Comparison of ENCODE assay signal across 29 cellular contexts in genomic region chr4:139715721-139716391, GRCh38. TPM values are rescaled to one million over a fixed set of nuclear protein-coding genes. Genes with fewer than 3 reads are reported as not detected.
DNase-seq lines count a peak whose midpoint lies in the region; ATAC-seq, FAIRE-seq and TF ChIP-seq lines count a peak whose summit lies in the region.
"Had no signal": no experiment of that assay in that cellular context is flagged by ENCODE, and none has a peak within 500 bp of the region (broad histone marks: within the 10 kb centered on the region; RNA-seq: fewer than 3 reads in every experiment).

No MANE protein-coding gene starts in this region.

- H3K27ac ChIP-seq in RWPE1 = peak overlapping the region; percentile 48; the same call in 1 of the 2 replicates
- peak overlapping the region; percentile 36 for H3K27ac ChIP-seq in right cardiac atrium (ENCODE audit: low read length)
- H3K27ac ChIP-seq in psoas muscle = peak overlapping the region; percentile 64
- H3K27ac ChIP-seq: neural progenitor cell, sigmoid colon, VCaP had no signal

- H3K36me3 Mint-ChIP-seq in stimulated activated naive B cell treated with anti-CD40 and anti-IgM and Interleukin-4, amounts not matched to agents 10 μg/mL and 1 μg/mL and 100 μg/mL, for 72 hours = no peaks in the 10 kb centered on the region
- H3K36me3 Mint-ChIP-seq: IgD-negative memory B cell had no signal

- H3K27ac Mint-ChIP-seq in stimulated activated naive B cell treated with anti-CD40 and anti-IgM and Interleukin-4, amounts not matched to agents 10 μg/mL and 1 μg/mL and 100 μg/mL, for 72 hours = no peak overlapping the region
- H3K27ac Mint-ChIP-seq: CD4-positive, alpha-beta memory T cell; dendritic cell treated with granulocyte-macrophage colony-stimulating factor and Interleukin-4, amounts not matched to agents 40 ng/mL and 50 ng/mL, for 4 days; GM23338; IgD-negative memory B cell; neural progenitor cell had no signal

- no peak overlapping the region for H3K4me3 Mint-ChIP-seq in stimulated activated naive B cell treated with anti-CD40 and anti-IgM and Interleukin-4, amounts not matched to agents 10 μg/mL and 1 μg/mL and 100 μg/mL, for 72 hours
- H3K4me3 Mint-ChIP-seq: activated T-cell treated with anti-CD3 and anti-CD28 coated beads, Interleukin-2, amount 50 U/mL, for 4 hours; CD4-positive, alpha-beta memory T cell; dendritic cell treated with granulocyte-macrophage colony-stimulating factor and Interleukin-4, amounts not matched to agents 40 ng/mL and 50 ng/mL, for 4 days; GM23338; IgD-negative memory B cell; neural progenitor cell had no signal

- intact Hi-C loops in right cardiac atrium (cut with DNase I) = no loop called here
- intact Hi-C loops in psoas muscle (cut with DNase I) = no loop called here

- H3K9me3 ChIP-seq in right cardiac atrium (ENCODE audit: control insufficient read depth, low read length) (no peaks in the 10 kb centered on the region), psoas muscle (no peaks in the 10 kb centered on the region)
- H3K9me3 ChIP-seq: sigmoid colon, testis had no signal

- 57% methylated on average over 9 of the region's 9 CpGs for WGBS in right cardiac atrium
- WGBS in psoas muscle, 3 donors = 44 to 71% (median 44%) methylated on average over 9 of the region's 9 CpGs

- peaks cover 2% of the 10 kb centered on the region for H3K4me1 ChIP-seq in right cardiac atrium (ENCODE audit: control insufficient read depth, insufficient read depth, low read length)
- peaks cover 25% of the 10 kb centered on the region for H3K4me1 ChIP-seq in psoas muscle

- ATAC-seq in right cardiac atrium = peak in 1 of 2 donors; percentile 34
- ATAC-seq in psoas muscle = peak; percentile 44 to 80 (median 64)
- no peak for ATAC-seq in HG03280 (IDR thresholded peaks at IDR 0.05; ENCODE audit: unreplicated experiment)
- no peak for ATAC-seq in stimulated activated naive B cell treated with anti-CD40 and anti-IgM and Interleukin-4, amounts not matched to agents 10 μg/mL and 1 μg/mL and 100 μg/mL, for 72 hours (replicated peaks)
- ATAC-seq: activated T-cell treated with anti-CD3 and anti-CD28 coated beads, Interleukin-2, amount 50 U/mL, for 4 hours; GM23338; PC-3; stimulated activated naive CD8-positive, alpha-beta T cell treated with anti-CD3 and anti-CD28 coated beads, Interleukin-15, Interleukin-2, amounts not matched to agents 100 U/mL and 50 U/mL, for 24 hours had no signal

- peaks cover 0 to 2% of the 10 kb centered on the region in 2 donors for H3K4me1 Mint-ChIP-seq in stimulated activated naive B cell treated with anti-CD40 and anti-IgM and Interleukin-4, amounts not matched to agents 10 μg/mL and 1 μg/mL and 100 μg/mL, for 72 hours
- H3K4me1 Mint-ChIP-seq: CD4-positive, alpha-beta memory T cell; neural progenitor cell had no signal

- H3K4me3 ChIP-seq in bronchial epithelial cell (ENCODE audit: low read depth, low read length) = no peak overlapping the region
- no peak overlapping the region for H3K4me3 ChIP-seq in right cardiac atrium (ENCODE audit: low read length)
- no peak overlapping the region for H3K4me3 ChIP-seq in psoas muscle
- H3K4me3 ChIP-seq: GM23338, lung, neural progenitor cell, sigmoid colon, testis had no signal

- CTCF ChIA-PET in RWPE1 (lab: Yijun Ruan, JAX) = no interaction called here

- no peaks in the 10 kb centered on the region for H3K9me3 Mint-ChIP-seq in stimulated activated naive B cell treated with anti-CD40 and anti-IgM and Interleukin-4, amounts not matched to agents 10 μg/mL and 1 μg/mL and 100 μg/mL, for 72 hours
- H3K9me3 Mint-ChIP-seq: activated T-cell treated with anti-CD3 and anti-CD28 coated beads, Interleukin-2, amount 50 U/mL, for 4 hours; CD4-positive, alpha-beta memory T cell; dendritic cell treated with granulocyte-macrophage colony-stimulating factor and Interleukin-4, amounts not matched to agents 40 ng/mL and 50 ng/mL, for 4 days; GM23338; IgD-negative memory B cell; neural progenitor cell had no signal

- DNase-seq in RWPE1 (ENCODE audit: low spot score) = no peak
- DNase-seq in bronchial epithelial cell (ENCODE audit: low read depth) = peak; percentile 41
- DNase-seq in right cardiac atrium = no peak
- no peak for DNase-seq in psoas muscle
- no peak for DNase-seq in activated CD8-positive, alpha-beta memory T cell treated with anti-CD3 and anti-CD28 coated beads for 24 hours
- no peak for DNase-seq in stimulated activated naive B cell treated with anti-CD40 and anti-IgM and Interleukin-4, amounts not matched to agents 10 μg/mL and 1 μg/mL and 100 μg/mL, for 72 hours
- no peak for DNase-seq in cerebellar cortex (ENCODE audit: low spot score)
- DNase-seq: activated CD4-positive, alpha-beta T cell treated with anti-CD3 and anti-CD28 coated beads for 48 hours; activated naive CD4-positive, alpha-beta T cell treated with Interleukin-2 at 50 U/mL for 16 hours; activated T-cell treated with anti-CD3 and anti-CD28 coated beads, Interleukin-2, amount 50 U/mL, for 4 hours; CD4-positive, alpha-beta memory T cell; NCI-H1092; NCI-H187 treated with DMSO at 0.1 percent for 48 hours; NCI-H2171 treated with DMSO at 0.1 percent for 48 hours; NCI-H524 treated with DMSO at 0.1 percent for 48 hours; NK-92 treated with Interleukin-12 subunit alpha and Interleukin-12 subunit beta, amount 100 ng/mL, for 24 hours; PC-3; SIG-M5; sigmoid colon; stimulated activated naive CD8-positive, alpha-beta T cell treated with anti-CD3 and anti-CD28 coated beads, Interleukin-15, Interleukin-2, amounts not matched to agents 100 U/mL and 50 U/mL, for 24 hours; testis had no signal

- TF ChIP-seq CTCF in RWPE1 (conservative IDR thresholded peaks at IDR 0.05; ENCODE audit: low read depth) = no peak
- no peak for TF ChIP-seq CTCF in bronchial epithelial cell (IDR thresholded peaks at IDR 0.05; ENCODE audit: insufficient read depth, low read length, severe bottlenecking)
- TF ChIP-seq CTCF in psoas muscle (IDR thresholded peaks at IDR 0.05) = no peak

- FAIRE-seq in bronchial epithelial cell (lab: Jason Lieb, UNC) = no peak
- FAIRE-seq: keratinocyte had no signal

- H3K27me3 ChIP-seq in bronchial epithelial cell (ENCODE audit: control insufficient read depth, insufficient read depth, low read length) (no peaks in the 10 kb centered on the region), right cardiac atrium (ENCODE audit: control insufficient read depth, insufficient read depth) (no peaks in the 10 kb centered on the region), psoas muscle (ENCODE audit: insufficient read depth in 3 of 3, low read length in 2 of 3) (no peaks in the 10 kb centered on the region)
- H3K27me3 ChIP-seq: sigmoid colon, testis had no signal

- H3K36me3 ChIP-seq in bronchial epithelial cell (ENCODE audit: control insufficient read depth, insufficient read depth, low read length) = peaks cover 3% of the 10 kb centered on the region
- no peaks in the 10 kb centered on the region for H3K36me3 ChIP-seq in psoas muscle (ENCODE audit: insufficient read depth in 1 of 2, low read depth in 1 of 2)
- H3K36me3 ChIP-seq: neural progenitor cell had no signal

- POLR2A ChIA-PET in RWPE1 (lab: Yijun Ruan, JAX; ENCODE audit: low non-redundant PET) = no interaction called here

- no peaks in the 10 kb centered on the region for H3K27me3 Mint-ChIP-seq in stimulated activated naive B cell treated with anti-CD40 and anti-IgM and Interleukin-4, amounts not matched to agents 10 μg/mL and 1 μg/mL and 100 μg/mL, for 72 hours
- H3K27me3 Mint-ChIP-seq: CD4-positive, alpha-beta memory T cell; dendritic cell treated with granulocyte-macrophage colony-stimulating factor and Interleukin-4, amounts not matched to agents 40 ng/mL and 50 ng/mL, for 4 days had no signal

RNA-seq across cellular contexts. Expression of gene MGST2, which starts 50.2 kb away (rescaled TPM):
- total RNA-seq in bronchial epithelial cell = 28.7 and 30.5 TPM in 2 replicates
- 100 to 1,000 TPM in 3 of 4 donors, 10 to 100 TPM in 1; 98.1 to 125 (median 116) TPM for total RNA-seq in right cardiac atrium
- 173 TPM for polyA plus RNA-seq in right cardiac atrium
- total RNA-seq in psoas muscle = 10 to 100 TPM; 18.2 to 56.2 (median 50.4) TPM
- polyA plus RNA-seq in psoas muscle = 10 to 100 TPM; 25.6 to 47.0 (median 32.7) TPM

Comparison
In these comparisons a context has a peak if more than half of its experiments do, and no peak if none do; other contexts are left out.
1. ATAC-seq: peak in psoas muscle (4 of 4); none in HG03280 (single experiment) and stimulated activated naive B cell treated with anti-CD40 and anti-IgM and Interleukin-4, amounts not matched to agents 10 μg/mL and 1 μg/mL and 100 μg/mL, for 72 hours (0 of 2).
2. Peak in every context shown above with its lines, with median percentiles within 50 percentile points of each other: H3K27ac ChIP-seq.